12 cellular contexts compared by ENCODE assay signal in genomic region chr1:221286399-221286798, GRCh38.
DNase-seq lines count a peak whose midpoint lies in the region; TF ChIP-seq lines count a peak whose summit lies in the region.
"Had no signal": no experiment of that assay in that cellular context is flagged by ENCODE, and none has a peak within 500 bp of the region (broad histone marks: within the 10 kb centered on the region; RNA-seq: fewer than 3 reads in every experiment).

No MANE protein-coding gene starts in this region.

- peak overlapping the region; percentile 86 for H3K27ac ChIP-seq in endodermal cell (ENCODE audit: low read depth, low read length)
- H3K27ac ChIP-seq in SK-N-SH (ENCODE audit: low read depth in 2 of 2, low read length in 1 of 2) = no peak overlapping the region; a peak in 1 of 4 replicates
- H3K27ac ChIP-seq: BLaER1 treated with 17β-estradiol and CSF1 and Interleukin-3, amounts not matched to agents 10 nM and 100 nM had no signal

- no peaks in the 10 kb centered on the region for H3K79me2 ChIP-seq in SK-N-SH (ENCODE audit: insufficient read depth)

- peak; percentile 22 for DNase-seq in NCI-H345 (lab: John Stamatoyannopoulos, UW)
- DNase-seq in NCI-H345 treated with DMSO at 0.1 percent for 48 hours (lab: John Stamatoyannopoulos, UW; ENCODE audit: unreplicated experiment) = no peak
- peak; percentile 73 to 87 for DNase-seq in NCI-H446 (lab: John Stamatoyannopoulos, UW)
- DNase-seq in endodermal cell = no peak
- DNase-seq in retina = peak; percentile 19
- DNase-seq in SK-N-SH = no peak
- DNase-seq in Caco-2 = no peak
- no peak for DNase-seq in MV-4-11 (lab: John Stamatoyannopoulos, UW)
- DNase-seq: NCI-H2171, NCI-H526 treated with DMSO at 0.1 percent for 48 hours, SHP77 treated with DMSO at 0.1 percent for 48 hours had no signal

- CTCF ChIA-PET in SK-N-SH (lab: Yijun Ruan, JAX) (interaction anchor here (1.4 kb wide), 2 partner anchors 9 to 22 kb away, joined by 3 to 6 read pairs; no protein-coding TSS in a partner anchor), Caco-2 (lab: Charles Lee) (no interaction called here)

- H3K27me3 Mint-ChIP-seq in endodermal cell (ENCODE audit: insufficient read depth) (no peaks in the 10 kb centered on the region), Caco-2 (ENCODE audit: insufficient read depth, unreplicated experiment) (peaks cover 6% of the 10 kb centered on the region)

- POLR2A ChIA-PET in SK-N-SH (lab: Yijun Ruan, JAX) = no interaction called here
- POLR2A ChIA-PET in Caco-2 (lab: Charles Lee) = no interaction called here

- no peaks in the 10 kb centered on the region for H3F3A ChIP-seq in SK-N-SH (replicated peaks; ENCODE audit: insufficient read depth)

- H3K4me2 ChIP-seq in SK-N-SH = no peak overlapping the region
- H3K4me2 ChIP-seq: BLaER1 treated with 17β-estradiol and CSF1 and Interleukin-3, amounts not matched to agents 10 nM and 100 nM had no signal

- peaks cover 26% of the 10 kb centered on the region for H3K9me3 Mint-ChIP-seq in endodermal cell
- H3K9me3 Mint-ChIP-seq in Caco-2 (ENCODE audit: unreplicated experiment) = no peaks in the 10 kb centered on the region

- H3K4me3 ChIP-seq in endodermal cell (ENCODE audit: low read length) (no peak overlapping the region), SK-N-SH (ENCODE audit: low read depth in 2 of 2, low read length in 1 of 2) (no peak overlapping the region), Caco-2 (ENCODE audit: low read depth, low read length) (no peak overlapping the region)
- H3K4me3 ChIP-seq: BLaER1 treated with 17β-estradiol and CSF1 and Interleukin-3, amounts not matched to agents 10 nM and 100 nM had no signal

- TF ChIP-seq CTCF in endodermal cell (conservative IDR thresholded peaks at IDR 0.05) (no peak), SK-N-SH (IDR thresholded peaks at IDR 0.05) (no peak), Caco-2 (IDR thresholded peaks at IDR 0.05; ENCODE audit: insufficient read depth in 1 of 2, low read depth in 1 of 2, low read length in 1 of 2, severe bottlenecking in 1 of 2, unreplicated experiment in 1 of 2) (no peak)

- WGBS in endodermal cell (ENCODE audit: insufficient coverage in 1 of 2, insufficient read length in 1 of 2), 2 experiments = 48% methylated on average over 1 of the region's 1 CpG; no CpG with 5 or more reads in 1 of the 2 experiments
- 67% methylated on average over 1 of the region's 1 CpG for WGBS in SK-N-SH (ENCODE audit: low lambda C conversion rate)

- H3K27ac Mint-ChIP-seq in endodermal cell (peak overlapping the region; percentile 77), Caco-2 (ENCODE audit: unreplicated experiment) (no peak overlapping the region)

- H3K9me3 ChIP-seq in endodermal cell (ENCODE audit: control insufficient read depth, low read length) (peaks cover 6% of the 10 kb centered on the region), SK-N-SH (no peaks in the 10 kb centered on the region), Caco-2 (no peaks in the 10 kb centered on the region; the same call in 1 of the 2 replicates)

- H3K4me1 Mint-ChIP-seq in endodermal cell = peaks cover 15% of the 10 kb centered on the region
- no peaks in the 10 kb centered on the region for H3K4me1 Mint-ChIP-seq in Caco-2 (ENCODE audit: low read depth, unreplicated experiment)

- H3K9ac ChIP-seq in endodermal cell (ENCODE audit: extremely low read depth, low read length, poor library complexity, severe bottlenecking) (no peak overlapping the region), SK-N-SH (no peak overlapping the region)
- H3K9ac ChIP-seq: BLaER1 treated with 17β-estradiol and CSF1 and Interleukin-3, amounts not matched to agents 10 nM and 100 nM had no signal

- no peak overlapping the region for H2AFZ ChIP-seq in SK-N-SH (ENCODE audit: low read depth)

- BruUV-seq in Caco-2 (replicated peaks; lab: Mats Ljungman, UMichigan) = no TSS peak

- TF ChIP-seq EP300 in SK-N-SH (IDR thresholded peaks at IDR 0.05; ENCODE audit: borderline replicate concordance in 1 of 2, low read depth in 1 of 2, low read length in 1 of 2) = no peak

- no peaks in the 10 kb centered on the region for H4K20me1 ChIP-seq in SK-N-SH (ENCODE audit: insufficient read depth)
- H4K20me1 ChIP-seq: BLaER1 treated with 17β-estradiol and CSF1 and Interleukin-3, amounts not matched to agents 10 nM and 100 nM had no signal

- H3K4me3 Mint-ChIP-seq in endodermal cell = no peak overlapping the region
- no peak overlapping the region for H3K4me3 Mint-ChIP-seq in Caco-2 (ENCODE audit: unreplicated experiment)

- H3K9me2 ChIP-seq in SK-N-SH = no peaks in the 10 kb centered on the region

- H3K27me3 ChIP-seq in endodermal cell (ENCODE audit: control insufficient read depth, insufficient read depth, low read length, poor library complexity, severe bottlenecking) (no peaks in the 10 kb centered on the region), SK-N-SH (ENCODE audit: insufficient read depth) (no peaks in the 10 kb centered on the region), Caco-2 (replicated peaks; ENCODE audit: control insufficient read depth, insufficient read depth, low read length) (no peaks in the 10 kb centered on the region)
- H3K27me3 ChIP-seq: BLaER1 treated with 17β-estradiol and CSF1 and Interleukin-3, amounts not matched to agents 10 nM and 100 nM had no signal

- H3K4me1 ChIP-seq in endodermal cell (ENCODE audit: control insufficient read depth, insufficient read depth, low read length) (peaks cover 11% of the 10 kb centered on the region), SK-N-SH (ENCODE audit: control insufficient read depth in 1 of 2, insufficient read depth in 2 of 2, low read depth in 1 of 2, low read length in 1 of 2) (peaks cover 0 to 4% of the 10 kb centered on the region in 2 experiments; a peak in 2 of 4 replicates), Caco-2 (no peaks in the 10 kb centered on the region)
- H3K4me1 ChIP-seq: BLaER1 treated with 17β-estradiol and CSF1 and Interleukin-3, amounts not matched to agents 10 nM and 100 nM had no signal

- TF ChIP-seq RAD21 in SK-N-SH (IDR thresholded peaks at IDR 0.05; ENCODE audit: low read length) = no peak

- no peaks in the 10 kb centered on the region for H3K36me3 ChIP-seq in endodermal cell (ENCODE audit: control insufficient read depth, insufficient read depth, low read length)
- H3K36me3 ChIP-seq in SK-N-SH (replicated peaks in 1 of 2; ENCODE audit: control insufficient read depth in 1 of 2, insufficient read depth in 2 of 2, low read length in 1 of 2) = no peaks in the 10 kb centered on the region
- no peaks in the 10 kb centered on the region for H3K36me3 ChIP-seq in Caco-2 (ENCODE audit: control insufficient read depth, insufficient read depth, low read length)
- H3K36me3 ChIP-seq: BLaER1 treated with 17β-estradiol and CSF1 and Interleukin-3, amounts not matched to agents 10 nM and 100 nM had no signal

- intact Hi-C loops in Caco-2 (cut with micrococcal nuclease; ENCODE audit: unreplicated experiment) = no loop called here

- peaks cover 21% of the 10 kb centered on the region for H3K36me3 Mint-ChIP-seq in endodermal cell (ENCODE audit: low read depth)
- no peaks in the 10 kb centered on the region for H3K36me3 Mint-ChIP-seq in Caco-2 (ENCODE audit: insufficient read depth, unreplicated experiment)

TF ChIP-seq in SK-N-SH, 30 proteins besides CTCF, POLR2A, EP300 and RAD21:
- no peak for TF ChIP-seq FOSL2 (IDR thresholded peaks at IDR 0.05; ENCODE audit: borderline replicate concordance, low read depth)
- no peak for TF ChIP-seq FOXM1 (IDR thresholded peaks at IDR 0.05; ENCODE audit: low read depth)
- no peak for TF ChIP-seq NFIC (IDR thresholded peaks at IDR 0.05; ENCODE audit: borderline replicate concordance)
- TF ChIP-seq CHD2 (IDR thresholded peaks at IDR 0.05; ENCODE audit: low read length, partially characterized antibody) = no peak

Comparison
In these comparisons a context has a peak if more than half of its experiments do, and no peak if none do; other contexts are left out.
1. DNase-seq: peak in NCI-H345 (single experiment), NCI-H446 (2 of 2) and retina (single experiment); none in NCI-H345 treated with DMSO at 0.1 percent for 48 hours (single experiment), endodermal cell (single experiment), SK-N-SH (single experiment), Caco-2 (0 of 2) and MV-4-11 (single experiment).